31 cellular contexts compared by ENCODE assay signal in the genomic region with DNA sequence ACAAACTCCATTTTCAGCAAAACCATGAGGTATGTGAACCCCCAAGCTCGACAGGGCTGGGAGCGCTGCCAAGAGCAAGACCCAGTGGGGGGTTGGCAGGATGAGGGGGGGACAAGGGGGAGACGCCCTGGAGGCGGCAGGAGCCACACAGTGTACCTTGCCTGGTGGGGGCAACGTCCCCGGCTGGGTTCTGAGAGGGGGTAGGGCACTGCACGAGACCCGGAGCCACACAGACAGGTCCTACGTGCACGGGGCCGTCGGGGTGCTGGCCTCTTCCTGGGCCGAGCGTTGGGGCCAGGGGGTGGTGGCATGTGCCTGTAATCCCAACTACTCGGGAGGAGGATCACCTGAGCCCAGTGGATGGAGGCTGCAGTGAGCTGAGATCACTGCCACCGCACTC. TPM values are rescaled to one million over a fixed set of nuclear protein-coding genes. Genes with fewer than 3 reads are reported as not detected.
"Had no signal": no experiment of that assay in that cellular context is flagged by ENCODE, and none has a peak within 500 bp of the region (broad histone marks: within the 10 kb centered on the region; RNA-seq: fewer than 3 reads in every experiment).

No MANE protein-coding gene starts in this region.

- ATAC-seq: activated CD8-positive, alpha-beta memory T cell treated with anti-CD3 and anti-CD28 coated beads, Interleukin-2, amount 10 ng/mL, durations not matched to agents 7 days and 5 days; activated naive CD8-positive, alpha-beta T cell treated with anti-CD3 and anti-CD28 coated beads, Interleukin-2, amount 50 U/mL, for 24 hours; PC-3 had no signal

- H3K27ac ChIP-seq: Peyer's patch, WERI-Rb-1 had no signal

- DNase-seq: activated CD4-positive, alpha-beta memory T cell treated with anti-CD3 and anti-CD28 coated beads, Interleukin-2, amount 10 ng/mL, durations not matched to agents 7 days and 5 days; activated CD4-positive, alpha-beta T cell treated with anti-CD3 and anti-CD28 coated beads for 1 hour; activated CD4-positive, alpha-beta T cell treated with anti-CD3 and anti-CD28 coated beads for 48 hours; activated CD4-positive, CD25-positive, alpha-beta regulatory T cell; activated CD8-positive, alpha-beta memory T cell treated with anti-CD3 and anti-CD28 coated beads for 24 hours; activated CD8-positive, alpha-beta memory T cell treated with anti-CD3 and anti-CD28 coated beads, Interleukin-2, amount 10 ng/mL, durations not matched to agents 7 days and 5 days; activated CD8-positive, alpha-beta memory T cell treated with anti-CD3 and anti-CD28 coated beads, Interleukin-2, amount 50 U/mL, for 48 hours; activated effector memory CD4-positive, alpha-beta T cell treated with Interleukin-2 at 50 U/mL for 16 hours; activated naive CD4-positive, alpha-beta T cell treated with anti-CD3 and anti-CD28 coated beads, Interleukin-2, amount 10 ng/mL, durations not matched to agents 7 days and 5 days; activated naive CD8-positive, alpha-beta T cell treated with anti-CD3 and anti-CD28 coated beads, Interleukin-2, amount 50 U/mL, for 24 hours; activated T-cell treated with anti-CD3 and anti-CD28 coated beads, Interleukin-2, amount 50 U/mL, for 48 hours; anterior cingulate cortex; Kasumi-1; KG1; MG63; NCI-H1048; NCI-H1105 treated with DMSO at 0.1 percent for 48 hours; NCI-H1436; NCI-H1694; NCI-H1930; NCI-H510A; NCI-H526; NCI-H748 treated with DMSO at 0.1 percent for 48 hours; NK-92 treated with Interleukin-12 subunit alpha and Interleukin-12 subunit beta, amount 100 ng/mL, for 24 hours; PC-3; Peyer's patch; RPMI8226; T1000; WERI-Rb-1 had no signal

- H3K4me1 ChIP-seq: Peyer's patch had no signal

- H3K27me3 ChIP-seq: MG63, Peyer's patch had no signal

- H3K36me3 ChIP-seq: Peyer's patch, WERI-Rb-1 had no signal

- H3K4me3 ChIP-seq: MG63, Peyer's patch had no signal

- H3K9me3 ChIP-seq: MG63, Peyer's patch had no signal

- FAIRE-seq: bronchial epithelial cell had no signal

RNA-seq across cellular contexts. Expression of a gene that starts 28.8 kb away (rescaled TPM):
- total RNA-seq: activated CD4-positive, alpha-beta memory T cell treated with anti-CD3 and anti-CD28 coated beads, Interleukin-2, amount 10 ng/mL, durations not matched to agents 7 days and 5 days; T-helper 1 cell treated with Interleukin-12 subunit alpha and Interleukin-12 subunit beta and Interleukin-4 antibody, amounts not matched to agents 30 ng/mL and 1 ng/mL, for 36 hours had no signal
